In the genomic region with DNA sequence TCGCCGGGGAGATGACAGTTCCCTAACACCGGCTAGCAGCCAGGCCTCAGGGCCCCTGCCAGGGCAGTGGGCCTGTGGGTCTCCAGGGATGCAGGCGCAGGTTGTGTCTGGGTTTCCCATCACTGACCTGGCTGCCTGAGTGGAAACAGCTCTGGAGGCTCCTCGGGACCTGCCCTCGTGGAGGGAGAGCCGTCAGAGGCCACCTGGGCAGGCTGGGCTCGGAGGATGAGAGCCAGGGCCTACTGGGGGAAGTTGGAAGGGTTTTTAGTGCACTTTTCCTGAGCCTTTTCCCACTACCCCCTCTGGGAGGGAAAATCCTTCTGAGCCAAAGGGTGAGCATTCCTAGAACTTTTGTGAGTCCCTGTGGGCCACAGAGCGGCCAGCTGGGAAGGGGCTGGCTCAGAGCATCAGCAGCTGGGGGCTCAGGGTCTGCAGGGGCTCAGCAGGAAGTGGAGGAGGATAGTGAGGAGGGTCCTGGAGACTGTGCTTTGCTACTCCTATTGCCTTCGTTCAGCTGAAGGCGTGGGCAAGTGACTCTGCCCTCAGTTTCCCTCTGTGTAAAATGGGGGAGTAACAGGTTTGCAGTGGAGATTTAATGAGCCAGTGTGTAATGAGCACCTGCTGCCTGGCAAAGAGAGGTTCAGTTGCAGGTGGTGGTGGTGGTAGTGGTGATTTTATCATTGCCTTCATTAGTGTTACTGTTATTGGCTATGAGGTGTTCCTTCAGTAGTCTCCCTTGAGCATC, we compare ENCODE assay signal across 8 cellular contexts. TPM values are rescaled to one million over a fixed set of nuclear protein-coding genes. Genes with fewer than 3 reads are reported as not detected.
DNase-seq lines count a peak whose midpoint lies in the region; ATAC-seq and TF ChIP-seq lines count a peak whose summit lies in the region.

No MANE protein-coding gene starts in this region.

- peak overlapping the region; percentile 76 for H3K4me3 Mint-ChIP-seq in central memory CD8-positive, alpha-beta T cell

- no peak for TF ChIP-seq EP300 in Ishikawa (IDR thresholded peaks at IDR 0.05; ENCODE audit: borderline replicate concordance)

- H3K36me3 Mint-ChIP-seq in central memory CD8-positive, alpha-beta T cell (ENCODE audit: insufficient read depth) = peaks cover 12% of the 10 kb centered on the region

- peaks cover 79% of the 10 kb centered on the region for H3K4me1 Mint-ChIP-seq in central memory CD8-positive, alpha-beta T cell

- H3K9ac ChIP-seq in mucosa of rectum (ENCODE audit: low read depth in 1 of 2, low read length in 2 of 2) = peak overlapping the region; percentile 81 to 82

- H3K9me3 ChIP-seq in mucosa of rectum (ENCODE audit: control insufficient read depth in 2 of 2, low read length in 2 of 2) (no peaks in the 10 kb centered on the region), aorta (ENCODE audit: control insufficient read depth, low read length) (no peaks in the 10 kb centered on the region)

- peak overlapping the region; percentile 96 for H3K4me3 ChIP-seq in ACC112 (ENCODE audit: low read depth, low read length)
- peak overlapping the region; percentile 71 to 80 for H3K4me3 ChIP-seq in mucosa of rectum (ENCODE audit: low read length in 2 of 2)
- H3K4me3 ChIP-seq in aorta (ENCODE audit: low read length in 2 of 2) = no peak overlapping the region

- H3K27ac ChIP-seq in ACC112 (ENCODE audit: low read depth, low read length) (peak overlapping the region; percentile 97), mucosa of rectum (ENCODE audit: low read depth in 2 of 2, low read length in 2 of 2) (peak overlapping the region; percentile 65 to 87), aorta (ENCODE audit: low read depth in 1 of 2, low read length in 2 of 2) (no peak overlapping the region)

- H3K27me3 ChIP-seq in ACC112 (ENCODE audit: insufficient read depth, low read length) = no peaks in the 10 kb centered on the region
- no peaks in the 10 kb centered on the region for H3K27me3 ChIP-seq in mucosa of rectum (ENCODE audit: control insufficient read depth in 2 of 2, insufficient read depth in 2 of 2, low read length in 2 of 2)
- H3K27me3 ChIP-seq in aorta (ENCODE audit: control insufficient read depth in 1 of 2, insufficient read depth in 2 of 2, low read length in 1 of 2) = no peaks in the 10 kb centered on the region

- H3K9me3 Mint-ChIP-seq in central memory CD8-positive, alpha-beta T cell = no peaks in the 10 kb centered on the region

- no peak for DNase-seq in central memory CD8-positive, alpha-beta T cell (ENCODE audit: low spot score in 2 of 2)
- DNase-seq in NK-92 treated with Interleukin-12 subunit alpha and Interleukin-12 subunit beta, amount 100 ng/mL, for 24 hours (lab: John Stamatoyannopoulos, UW) = no peak
- no peak for DNase-seq in aorta

- 67 to 74% methylated on average over 11 of the region's 11 CpGs for WGBS in aorta, 2 donors

- H2AFZ ChIP-seq in ACC112 (ENCODE audit: low read length, unreplicated experiment) = no peak overlapping the region

- TF ChIP-seq RAD21 in Ishikawa (IDR thresholded peaks at IDR 0.05; ENCODE audit: low read depth) = no peak

- no peaks in the 10 kb centered on the region for H3K27me3 Mint-ChIP-seq in central memory CD8-positive, alpha-beta T cell

- H3K36me3 ChIP-seq in ACC112 (ENCODE audit: insufficient read depth, low read length) = peaks cover 11% of the 10 kb centered on the region; the same call in 1 of the 2 replicates
- H3K36me3 ChIP-seq in mucosa of rectum (ENCODE audit: control insufficient read depth in 2 of 2, insufficient read depth in 2 of 2, low read length in 2 of 2) = no peaks in the 10 kb centered on the region
- no peaks in the 10 kb centered on the region for H3K36me3 ChIP-seq in aorta (ENCODE audit: control insufficient read depth in 1 of 2, insufficient read depth in 2 of 2, low read length in 1 of 2)

- intact Hi-C loops in aorta (cut with DNase I) = loop anchor here in 1 of 2 donors (10.0 kb wide), 1 partner anchor 277 kb away; a partner anchor contains a TSS

- H3K79me2 ChIP-seq in ACC112 (ENCODE audit: control insufficient read depth, insufficient read depth, low read length, unreplicated experiment) = peaks cover 66% of the 10 kb centered on the region

- no peak for ATAC-seq in central memory CD8-positive, alpha-beta T cell (replicated peaks; ENCODE audit: extremely low read depth, poor library complexity, severe bottlenecking)
- ATAC-seq in GM18519 (IDR thresholded peaks at IDR 0.05; ENCODE audit: low FRiP score, unreplicated experiment) (no peak), aorta (ENCODE audit: low FRiP score) (no peak), GM21723 (IDR thresholded peaks at IDR 0.05; ENCODE audit: unreplicated experiment) (no peak)

- H3K27ac Mint-ChIP-seq in central memory CD8-positive, alpha-beta T cell (ENCODE audit: low read depth) = peak overlapping the region; percentile 88

- peaks cover 62% of the 10 kb centered on the region for H3K4me1 ChIP-seq in ACC112 (ENCODE audit: control insufficient read depth, insufficient read depth, low read length, unreplicated experiment)
- H3K4me1 ChIP-seq in mucosa of rectum (ENCODE audit: control insufficient read depth in 2 of 2, insufficient read depth in 2 of 2, low read length in 2 of 2) = peaks cover 50 to 63% of the 10 kb centered on the region in 2 donors
- no peaks in the 10 kb centered on the region for H3K4me1 ChIP-seq in aorta (ENCODE audit: control insufficient read depth in 1 of 2, insufficient read depth in 2 of 2, low read length in 2 of 2)

TF ChIP-seq in Ishikawa, 13 proteins besides CTCF, POLR2A, EP300 and RAD21:
- TF ChIP-seq ZBTB7A (IDR thresholded peaks at IDR 0.05; ENCODE audit: low read depth) = peak; percentile 35; the same call in 1 of the 2 replicates
- TF ChIP-seq, protein P1, sequence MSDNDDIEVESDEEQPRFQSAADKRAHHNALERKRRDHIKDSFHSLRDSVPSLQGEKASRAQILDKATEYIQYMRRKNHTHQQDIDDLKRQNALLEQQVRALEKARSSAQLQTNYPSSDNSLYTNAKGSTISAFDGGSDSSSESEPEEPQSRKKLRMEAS (IDR thresholded peaks at IDR 0.05) = no peak

RNA-seq across cellular contexts. Expression of a gene that starts 1.8 kb away (rescaled TPM):
- total RNA-seq in aorta = 10 to 100 TPM; 34.4 to 45.5 TPM
- polyA plus RNA-seq in aorta = 10 to 100 TPM; 11.4 to 12.6 TPM

RNA-seq across cellular contexts. Expression of a gene that starts 38.6 kb away (rescaled TPM):
- 10 to 100 TPM in 1 of 2 donors, 1 to 10 TPM in 1; 9.3 to 13.5 TPM for total RNA-seq in aorta
- 10 to 100 TPM in 1 of 2 donors, 1 to 10 TPM in 1; 6.9 to 12.9 TPM for polyA plus RNA-seq in aorta

Comparison
In these comparisons a context has a peak if more than half of its experiments do, and no peak if none do; other contexts are left out.
1. H3K27ac ChIP-seq: peak in ACC112 (single experiment) and mucosa of rectum (2 of 2); none in aorta (0 of 2).
2. H3K4me3 ChIP-seq: peak in ACC112 (single experiment) and mucosa of rectum (2 of 2); none in aorta (0 of 2).